ENCODE assay signal across 20 cellular contexts in the genomic region with DNA sequence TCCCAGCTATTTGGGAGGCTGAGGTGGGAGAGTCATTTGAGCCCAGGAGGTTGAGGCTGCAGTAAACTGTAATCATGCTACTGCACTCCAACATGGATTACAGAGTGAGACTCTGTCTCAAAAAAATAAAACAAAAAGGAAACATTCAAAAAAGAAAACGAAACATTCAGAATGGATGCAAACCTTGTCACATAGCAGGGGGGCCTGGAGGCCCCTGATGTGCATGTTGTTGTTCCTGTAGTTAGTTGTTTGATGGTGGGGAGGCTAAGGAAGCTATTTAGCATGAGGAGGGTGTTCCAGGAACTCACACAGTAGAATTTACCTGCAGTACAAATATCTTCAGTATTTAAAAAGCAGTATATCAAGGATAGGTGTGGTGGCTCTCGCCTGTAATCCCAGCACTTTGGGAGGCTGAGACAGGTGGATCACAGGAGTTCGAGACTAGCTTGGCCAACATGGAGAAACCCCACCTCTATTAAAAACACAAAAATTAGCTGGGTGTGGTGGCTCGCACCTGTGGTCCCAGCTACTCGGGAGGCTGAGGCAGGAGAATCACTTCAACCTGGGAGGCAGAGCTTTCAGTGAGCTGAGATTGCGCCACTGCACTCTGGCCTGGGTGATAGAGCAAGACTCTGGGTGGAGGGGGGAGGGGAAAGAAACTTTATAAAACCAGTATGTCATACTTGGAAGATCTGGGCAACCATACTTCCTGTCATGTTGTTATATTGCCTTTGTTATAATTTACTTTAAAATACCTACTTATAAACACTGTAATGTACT. TPM values are rescaled to one million over a fixed set of nuclear protein-coding genes. Genes with fewer than 3 reads are reported as not detected.
A peak's percentile ranks its signal among the peaks of the same experiment; 100 is the strongest.
DNase-seq lines count a peak whose midpoint lies in the region; ATAC-seq and TF ChIP-seq lines count a peak whose summit lies in the region.
"Had no signal": no experiment of that assay in that cellular context is flagged by ENCODE, and none has a peak within 500 bp of the region (broad histone marks: within the 10 kb centered on the region; RNA-seq: fewer than 3 reads in every experiment).

No MANE protein-coding gene starts in this region.

- peaks cover 4 to 5% of the 10 kb centered on the region in 2 experiments; a peak in 4 of 5 replicates for H3K9me3 Mint-ChIP-seq in H9
- peaks cover 3% of the 10 kb centered on the region for H3K9me3 Mint-ChIP-seq in T-helper 2 cell treated with Interferon-gamma antibody and Interleukin-4, amounts not matched to agents 5 μg/mL and 100 μg/mL, for 36 hours
- H3K9me3 Mint-ChIP-seq in MCF 10A (ENCODE audit: unreplicated experiment), result no peaks in the 10 kb centered on the region
- H3K9me3 Mint-ChIP-seq: CD4-positive, alpha-beta T cell had no signal

- no peak overlapping the region for H4K91ac ChIP-seq in H9 (ENCODE audit: insufficient read length, low read depth, low read length)

- H3K4me3 ChIP-seq in DND-41 (ENCODE audit: low read depth in 1 of 2, low read length in 2 of 2), result no peak overlapping the region
- H3K4me3 ChIP-seq: coronary artery, lung, thyroid gland had no signal

- H3K27me3 ChIP-seq in DND-41 (ENCODE audit: insufficient read depth, low read length, poor library complexity) (no peaks in the 10 kb centered on the region), H9 (ENCODE audit: insufficient read depth, low read length) (no peaks in the 10 kb centered on the region)
- H3K27me3 ChIP-seq: brain microvascular endothelial cell, thyroid gland had no signal

- H3K4me3 Mint-ChIP-seq in H9 (no peak overlapping the region; a peak in 1 of 5 replicates), MCF 10A (ENCODE audit: unreplicated experiment) (no peak overlapping the region)
- peak overlapping the region; percentile 18 for H3K4me3 Mint-ChIP-seq in T-helper 2 cell treated with Interferon-gamma antibody and Interleukin-4, amounts not matched to agents 5 μg/mL and 100 μg/mL, for 36 hours
- H3K4me3 Mint-ChIP-seq: CD4-positive, alpha-beta T cell had no signal

- CTCF ChIA-PET in MCF 10A (lab: Yijun Ruan, JAX), result interaction anchor here (0.7 to 1.0 kb wide), 2 partner anchors 10 to 1282 kb away, joined by 3 read pairs; no protein-coding TSS in a partner anchor

- H2BK120ac ChIP-seq in H9 (ENCODE audit: low read depth, low read length, poor library complexity, severe bottlenecking), result no peak overlapping the region

- H2AFZ ChIP-seq in DND-41 (ENCODE audit: low read depth, low read length), result peak overlapping the region; percentile 56; the same call in 1 of the 2 replicates
- H2AFZ ChIP-seq in H9 (ENCODE audit: low read length), result no peak overlapping the region

- intact Hi-C loops in MCF 10A (cut with micrococcal nuclease), result no loop called here

- BruUV-seq in MCF 10A (replicated peaks; lab: Mats Ljungman, UMichigan), result no TSS peak

- ATAC-seq in DND-41 (ENCODE audit: insufficient read depth, low read depth), result peak; percentile 67; the same call in 1 of the 3 replicates
- no peak for ATAC-seq in left lobe of liver

- H3K36me3 ChIP-seq in DND-41 (ENCODE audit: insufficient read depth, low read length), result no peaks in the 10 kb centered on the region
- H3K36me3 ChIP-seq: brain microvascular endothelial cell, thyroid gland had no signal

- H2BK15ac ChIP-seq in H9 (ENCODE audit: low read depth, low read length), result no peak overlapping the region

- H2BK5ac ChIP-seq in H9 (ENCODE audit: insufficient read length, low read length), result no peak overlapping the region

- no peak overlapping the region for H4K5ac ChIP-seq in H9 (ENCODE audit: insufficient read length, low read depth, low read length)

- peaks cover 0 to 4% (median 0%) of the 10 kb centered on the region in 3 experiments; a peak in 4 of 7 replicates for H3K36me3 Mint-ChIP-seq in H9 (ENCODE audit: insufficient read depth in 1 of 3, low read depth in 3 of 3)
- H3K36me3 Mint-ChIP-seq in T-helper 2 cell treated with Interferon-gamma antibody and Interleukin-4, amounts not matched to agents 5 μg/mL and 100 μg/mL, for 36 hours (ENCODE audit: low read depth), result no peaks in the 10 kb centered on the region
- no peaks in the 10 kb centered on the region for H3K36me3 Mint-ChIP-seq in MCF 10A (ENCODE audit: insufficient read depth, unreplicated experiment)

- H3K27ac Mint-ChIP-seq in H9, result peak overlapping the region in 1 of 3 experiments; percentile 62; a peak in 1 of 7 replicates
- H3K27ac Mint-ChIP-seq in T-helper 2 cell treated with Interferon-gamma antibody and Interleukin-4, amounts not matched to agents 5 μg/mL and 100 μg/mL, for 36 hours, result peak overlapping the region; percentile 20
- no peak overlapping the region for H3K27ac Mint-ChIP-seq in MCF 10A (ENCODE audit: low read depth, unreplicated experiment)
- H3K27ac Mint-ChIP-seq: CD4-positive, alpha-beta T cell had no signal

- no peaks in the 10 kb centered on the region for H4K20me1 ChIP-seq in DND-41 (ENCODE audit: insufficient read depth, low read length)
- H4K20me1 ChIP-seq in H9 (ENCODE audit: control insufficient read depth, insufficient read depth, insufficient read length), result no peaks in the 10 kb centered on the region

- H3T11ph ChIP-seq in H9 (ENCODE audit: low read length), result no peak overlapping the region

- peaks cover 16% of the 10 kb centered on the region for H3K4me1 ChIP-seq in DND-41 (ENCODE audit: insufficient read depth, low read length)
- H3K4me1 ChIP-seq in H9 (ENCODE audit: insufficient read depth, low read length), result no peaks in the 10 kb centered on the region
- H3K4me1 ChIP-seq: thyroid gland had no signal

- no peak overlapping the region for H2AK5ac ChIP-seq in H9 (ENCODE audit: insufficient read length, low read length)

- TF ChIP-seq CTCF in DND-41 (IDR thresholded peaks at IDR 0.05; ENCODE audit: borderline replicate concordance, extremely low read depth, low read length, poor library complexity, severe bottlenecking), result no peak
- TF ChIP-seq CTCF in H9 (conservative IDR thresholded peaks at IDR 0.05), result no peak
- TF ChIP-seq CTCF in MCF 10A (IDR thresholded peaks at IDR 0.05; ENCODE audit: unreplicated experiment), result no peak

- H3K23me2 ChIP-seq in H9 (ENCODE audit: insufficient read length, low read depth, low read length, poor library complexity, severe bottlenecking), result no peaks in the 10 kb centered on the region

- no peak overlapping the region for H4K8ac ChIP-seq in H9 (replicated peaks; ENCODE audit: insufficient read length, low read depth, low read length)

- H3K27ac ChIP-seq in DND-41 (ENCODE audit: low read length) (peak overlapping the region; percentile 46), H9 (ENCODE audit: insufficient read length, low read depth, low read length) (no peak overlapping the region), caudate nucleus (ENCODE audit: low read depth, low read length) (no peak overlapping the region)
- H3K27ac ChIP-seq: brain microvascular endothelial cell, coronary artery, thyroid gland had no signal

- H3K18ac ChIP-seq in H9 (ENCODE audit: insufficient read length, low read depth, low read length), result no peak overlapping the region

- H3K9ac ChIP-seq in DND-41 (ENCODE audit: low read depth, low read length), result no peak overlapping the region
- no peak overlapping the region for H3K9ac ChIP-seq in H9 (ENCODE audit: extremely low read depth, insufficient read length, low read length)

- no peak overlapping the region for H3K4ac ChIP-seq in H9 (ENCODE audit: low read depth, low read length)

- POLR2A ChIA-PET in MCF 10A (lab: Yijun Ruan, JAX), result interaction anchor here (0.7 to 0.9 kb wide), 4 partner anchors 10 to 76 kb away, joined by 3 to 4 read pairs (median 3); partner anchors contain the start of gene AEBP2

- H3K4me2 ChIP-seq in DND-41 (ENCODE audit: insufficient read depth, low read length) (no peak overlapping the region), H9 (ENCODE audit: insufficient read depth, insufficient read length, low read length) (no peak overlapping the region)

- no peaks in the 10 kb centered on the region for H3K79me2 ChIP-seq in DND-41 (ENCODE audit: insufficient read depth, low read length)
- H3K79me2 ChIP-seq in H9 (ENCODE audit: insufficient read depth, low read length), result no peaks in the 10 kb centered on the region

- H2BK12ac ChIP-seq in H9 (ENCODE audit: insufficient read length, low read depth, low read length), result no peak overlapping the region

- H3K9me3 ChIP-seq in DND-41 (ENCODE audit: insufficient read depth, low read length, severe bottlenecking) (no peaks in the 10 kb centered on the region), H9 (ENCODE audit: control insufficient read depth, low read depth, low read length) (no peaks in the 10 kb centered on the region)
- H3K9me3 ChIP-seq: thyroid gland had no signal

- H2BK20ac ChIP-seq in H9 (ENCODE audit: low read depth, low read length, poor library complexity, severe bottlenecking), result no peak overlapping the region

- no peak overlapping the region for H3K14ac ChIP-seq in H9 (ENCODE audit: insufficient read depth, low read length)

- H3K79me1 ChIP-seq in H9 (ENCODE audit: insufficient read depth, low read depth, low read length, poor library complexity, severe bottlenecking), result no peaks in the 10 kb centered on the region

- H3K56ac ChIP-seq in H9 (ENCODE audit: insufficient read length, low read depth, low read length), result no peak overlapping the region

- no CpG with 5 or more reads among the region's 6 CpGs for WGBS in H9 (ENCODE audit: extremely low coverage, insufficient read length, low lambda C conversion rate)

- H3K27me3 Mint-ChIP-seq in H9 (ENCODE audit: low read depth) (no peaks in the 10 kb centered on the region; the same call in 1 of the 2 replicates), MCF 10A (ENCODE audit: insufficient read depth, unreplicated experiment) (no peaks in the 10 kb centered on the region)
- H3K27me3 Mint-ChIP-seq in T-helper 2 cell treated with Interferon-gamma antibody and Interleukin-4, amounts not matched to agents 5 μg/mL and 100 μg/mL, for 36 hours (ENCODE audit: low read depth), result no peaks in the 10 kb centered on the region
- H3K27me3 Mint-ChIP-seq: CD4-positive, alpha-beta T cell had no signal

- H3K4me1 Mint-ChIP-seq in H9, result peaks cover 7 to 8% of the 10 kb centered on the region in 2 experiments
- H3K4me1 Mint-ChIP-seq in T-helper 2 cell treated with Interferon-gamma antibody and Interleukin-4, amounts not matched to agents 5 μg/mL and 100 μg/mL, for 36 hours (ENCODE audit: low read depth), result peaks cover 9% of the 10 kb centered on the region
- H3K4me1 Mint-ChIP-seq in MCF 10A (ENCODE audit: insufficient read depth, unreplicated experiment), result no peaks in the 10 kb centered on the region

- no peak overlapping the region for H3K23ac ChIP-seq in H9 (ENCODE audit: insufficient read length, low read depth, low read length)

- DNase-seq in DND-41 (peak; percentile 40), H9 (peak; percentile 14), left lobe of liver (ENCODE audit: low spot score) (peak; percentile 21), MCF 10A (ENCODE audit: unreplicated experiment) (no peak), NCI-H446 (lab: John Stamatoyannopoulos, UW) (no peak), caudate nucleus (lab: John Stamatoyannopoulos, UW) (no peak)
- no peak for DNase-seq in T-helper 2 cell treated with Interferon-gamma antibody and Interleukin-4, amounts not matched to agents 5 μg/mL and 100 μg/mL, for 36 hours (ENCODE audit: low spot score)
- DNase-seq: activated CD4-positive, alpha-beta T cell treated with anti-CD3 and anti-CD28 coated beads, Interleukin-2, amount 50 U/mL, for 48 hours; brain microvascular endothelial cell; CD4-positive, alpha-beta T cell; DMS153; KBM-7; NCI-H1092; NCI-H2029 treated with DMSO at 0.1 percent for 48 hours; SIG-M5; stimulated activated CD4-positive, alpha-beta T cell treated with anti-CD3 and anti-CD28 coated beads, Interleukin-4, amount 100 ng/mL, for 1 hour; stimulated activated naive CD4-positive, alpha-beta T cell; thyroid gland had no signal

RNA-seq across cellular contexts. Expression of gene AEBP2, which starts 17.6 kb away (rescaled TPM):
- total RNA-seq in H9 (2021) (82.6 and 82.8 TPM in 2 replicates), left lobe of liver (8.5 TPM), MCF 10A (2022) (41.0 and 49.2 TPM in 2 replicates)

Comparison
In these comparisons a context has a peak if more than half of its experiments do, and no peak if none do; other contexts are left out.
1. DNase-seq: peak in DND-41 (single experiment), H9 (single experiment) and left lobe of liver (single experiment); none in T-helper 2 cell treated with Interferon-gamma antibody and Interleukin-4, amounts not matched to agents 5 μg/mL and 100 μg/mL, for 36 hours (single experiment), MCF 10A (single experiment), NCI-H446 (0 of 2) and caudate nucleus (0 of 61).